ENCODE assay signal across 8 cellular contexts in genomic region chr4:10403633-10404445, GRCh38. TPM values are rescaled to one million over a fixed set of nuclear protein-coding genes. Genes with fewer than 3 reads are reported as not detected.
DNase-seq lines count a peak whose midpoint lies in the region; ATAC-seq, FAIRE-seq and TF ChIP-seq lines count a peak whose summit lies in the region.

No MANE protein-coding gene starts in this region.

- WGBS in prostate gland: 69% methylated on average over 6 of the region's 6 CpGs

- no peak for TF ChIP-seq POLR2A in prostate gland (IDR thresholded peaks at IDR 0.05)

- H3K36me3 ChIP-seq in HEK293 (ENCODE audit: control insufficient read depth in 2 of 2, insufficient read depth in 1 of 2, low read length in 2 of 2): no peaks in the 10 kb centered on the region
- no peaks in the 10 kb centered on the region for H3K36me3 ChIP-seq in prostate gland

- H3K27ac ChIP-seq in HEK293 (ENCODE audit: extremely low read depth, low read depth, low read length): no peak overlapping the region
- H3K27ac ChIP-seq in prostate gland: no peak overlapping the region

- POLR2A ChIA-PET in HEK293 (lab: Yijun Ruan, JAX): no interaction called here

- CTCF ChIA-PET in HEK293 (lab: Yijun Ruan, JAX): interaction anchor here (0.6 to 3.6 kb wide), 19 partner anchors 8 to 262 kb away, joined by 3 to 31 read pairs (median 4); no protein-coding TSS in a partner anchor

- H3K4me1 ChIP-seq in HEK293 (ENCODE audit: control insufficient read depth, insufficient read depth, low read length) (no peaks in the 10 kb centered on the region), prostate gland (replicated peaks) (no peaks in the 10 kb centered on the region)

- H3K4me3 ChIP-seq in HEK293 (ENCODE audit: low read depth, low read length) (no peak overlapping the region), fibroblast of the aortic adventitia (ENCODE audit: low read depth, low read length) (no peak overlapping the region), prostate gland (no peak overlapping the region)

- H3K27me3 ChIP-seq in prostate gland (replicated peaks; ENCODE audit: insufficient read depth): no peaks in the 10 kb centered on the region

- TF ChIP-seq CTCF in HEK293 (tag by site-specific recombination; IDR thresholded peaks at IDR 0.05) (no peak), fibroblast of the aortic adventitia (IDR thresholded peaks at IDR 0.05; ENCODE audit: insufficient read depth, low read length) (peak; percentile 58), prostate gland (IDR thresholded peaks at IDR 0.05) (peak; percentile 40 to 74 (median 61))

- no peak for FAIRE-seq in RCC 7860 (lab: Jason Lieb, UNC)

- intact Hi-C loops in prostate gland (cut with DNase I): loop anchor here (2.0 to 10.0 kb wide), 5 partner anchors 241 to 642 kb away; no protein-coding TSS in a partner anchor

- ATAC-seq in HG03432 (IDR thresholded peaks at IDR 0.05; ENCODE audit: unreplicated experiment) (no peak), GM19395 (IDR thresholded peaks at IDR 0.05; ENCODE audit: unreplicated experiment) (no peak)

- H3K9me3 ChIP-seq in HEK293 (ENCODE audit: control insufficient read depth, insufficient read depth, low read depth, low read length) (no peaks in the 10 kb centered on the region), prostate gland (no peaks in the 10 kb centered on the region)

- DNase-seq in COLO829 (ENCODE audit: low spot score): peak; percentile 31
- DNase-seq in RCC 7860 (ENCODE audit: low spot score): peak; percentile 30
- peak; percentile 80 for DNase-seq in fibroblast of the aortic adventitia (ENCODE audit: low read depth)
- peak; percentile 16 for DNase-seq in prostate gland (ENCODE audit: low spot score)
- no peak for DNase-seq in cortex of kidney (lab: John Stamatoyannopoulos, UW)

TF ChIP-seq in HEK293, 187 proteins besides CTCF, POLR2A, EP300 and RAD21:
- no peak for TF ChIP-seq ZNF37A (tag by site-specific recombination; IDR thresholded peaks at IDR 0.05)
- TF ChIP-seq ZNF423 (tag by site-specific recombination; IDR thresholded peaks at IDR 0.05): no peak
- TF ChIP-seq ZNF248 (tag by site-specific recombination; IDR thresholded peaks at IDR 0.05): no peak
- TF ChIP-seq HOXD13 (CRISPR knock-in tag; IDR thresholded peaks at IDR 0.05; ENCODE audit: borderline replicate concordance): no peak
- TF ChIP-seq ZNF112 (tag by site-specific recombination; IDR thresholded peaks at IDR 0.05): no peak
- no peak for TF ChIP-seq WT1 (tag by site-specific recombination; IDR thresholded peaks at IDR 0.05)
- peak; percentile 39 for TF ChIP-seq ZNF654 (tag by site-specific recombination; IDR thresholded peaks at IDR 0.05; ENCODE audit: low read depth)
- TF ChIP-seq KLF17 (tag by site-specific recombination; IDR thresholded peaks at IDR 0.05): no peak

RNA-seq across cellular contexts. Expression of gene ZNF518B, which starts 53.4 kb away (rescaled TPM):
- total RNA-seq in fibroblast of the aortic adventitia (ENCODE audit: low replicate concordance): 15.0 and 31.4 TPM in 2 replicates
- total RNA-seq in prostate gland: 10 to 100 TPM; 23.3 to 60.4 TPM
